In genomic region chr18:54269924-54270844, GRCh38 we compare ENCODE assay signal across 8 cellular contexts. TPM values are rescaled to one million over a fixed set of nuclear protein-coding genes. Genes with fewer than 3 reads are reported as not detected.
A peak's percentile ranks its signal among the peaks of the same experiment; 100 is the strongest.
DNase-seq lines count a peak whose midpoint lies in the region; ATAC-seq lines count a peak whose summit lies in the region.

No MANE protein-coding gene starts in this region.

- peak overlapping the region; percentile 82 to 97 (median 91) for H3K4me3 Mint-ChIP-seq in naive thymus-derived CD4-positive, alpha-beta T cell

- H3K27me3 ChIP-seq in esophagus (ENCODE audit: control insufficient read depth in 1 of 2, insufficient read depth in 2 of 2, low read length in 2 of 2) (no peaks in the 10 kb centered on the region), thymus (ENCODE audit: control insufficient read depth, insufficient read depth) (no peaks in the 10 kb centered on the region)
- H3K27me3 ChIP-seq in naive thymus-derived CD4-positive, alpha-beta T cell (ENCODE audit: control insufficient read depth in 2 of 2, insufficient read depth in 2 of 2, low read length in 2 of 2): no peaks in the 10 kb centered on the region

- H3K4me1 ChIP-seq in esophagus (ENCODE audit: control insufficient read depth in 2 of 2, insufficient read depth in 2 of 2, low read length in 1 of 2) (no peaks in the 10 kb centered on the region), thymus (ENCODE audit: control insufficient read depth, insufficient read depth, low read length) (no peaks in the 10 kb centered on the region)
- peaks cover 16 to 17% of the 10 kb centered on the region in 2 donors for H3K4me1 ChIP-seq in naive thymus-derived CD4-positive, alpha-beta T cell (ENCODE audit: control insufficient read depth in 2 of 2, insufficient read depth in 2 of 2, low read length in 2 of 2)

- H3K4me3 ChIP-seq in esophagus (ENCODE audit: low read depth in 1 of 2, low read length in 2 of 2): peak overlapping the region; percentile 73 to 80
- peak overlapping the region; percentile 94 for H3K4me3 ChIP-seq in naive thymus-derived CD4-positive, alpha-beta T cell (ENCODE audit: low read length)
- H3K4me3 ChIP-seq in thymus (ENCODE audit: low read length): peak overlapping the region; percentile 69

- H3K36me3 Mint-ChIP-seq in naive thymus-derived CD4-positive, alpha-beta T cell: peaks cover 0 to 3% (median 0%) of the 10 kb centered on the region in 5 donors

- intact Hi-C loops in naive thymus-derived CD4-positive, alpha-beta T cell (cut with micrococcal nuclease): loop anchor here (1.0 to 10.0 kb wide), 10 partner anchors 9 to 445 kb away; partner anchors contain the start of genes MBD2 (in 2 of the 2), C18orf54 (in 1 of the 2) and STARD6 (in 1 of the 2)

- no peaks in the 10 kb centered on the region for H3K9me3 ChIP-seq in esophagus (ENCODE audit: control insufficient read depth in 2 of 2, insufficient read depth in 1 of 2, low read depth in 1 of 2, low read length in 1 of 2)
- H3K9me3 ChIP-seq in naive thymus-derived CD4-positive, alpha-beta T cell (ENCODE audit: control insufficient read depth in 2 of 3, low read length in 3 of 3): no peaks in the 10 kb centered on the region
- H3K9me3 ChIP-seq in thymus (ENCODE audit: control insufficient read depth): no peaks in the 10 kb centered on the region

- CTCF ChIA-PET in naive thymus-derived CD4-positive, alpha-beta T cell (lab: Charles Lee): interaction anchor here (0.7 to 4.0 kb wide), 6 partner anchors 19 to 150 kb away, joined by 3 to 40 read pairs (median 4); partner anchors contain the start of gene MBD2

- H3K27me3 Mint-ChIP-seq in naive thymus-derived CD4-positive, alpha-beta T cell: no peaks in the 10 kb centered on the region

- peak overlapping the region; percentile 71 to 96 (median 94) for H3K27ac Mint-ChIP-seq in naive thymus-derived CD4-positive, alpha-beta T cell

- H3K36me3 ChIP-seq in esophagus (ENCODE audit: control insufficient read depth in 2 of 2, insufficient read depth in 2 of 2, low read length in 1 of 2) (no peaks in the 10 kb centered on the region), thymus (ENCODE audit: control insufficient read depth, insufficient read depth) (no peaks in the 10 kb centered on the region)
- no peaks in the 10 kb centered on the region for H3K36me3 ChIP-seq in naive thymus-derived CD4-positive, alpha-beta T cell (ENCODE audit: control insufficient read depth in 2 of 3, insufficient read depth in 3 of 3, low read length in 3 of 3)

- peak; percentile 23 for ATAC-seq in GM18520 (IDR thresholded peaks at IDR 0.05; ENCODE audit: unreplicated experiment)
- peak; percentile 34 for ATAC-seq in HG03064 (IDR thresholded peaks at IDR 0.05; ENCODE audit: low read depth, unreplicated experiment)
- ATAC-seq in naive thymus-derived CD4-positive, alpha-beta T cell: peak; percentile 26

- H3K4me1 Mint-ChIP-seq in naive thymus-derived CD4-positive, alpha-beta T cell: peaks cover 5 to 45% (median 22%) of the 10 kb centered on the region in 7 donors

- 8 to 9% methylated on average over 25 of the region's 25 CpGs for WGBS in esophagus, 2 donors
- 12% methylated on average over 25 of the region's 25 CpGs for WGBS in thymus

- H3K27ac ChIP-seq in esophagus (ENCODE audit: low read depth in 2 of 2, low read length in 1 of 2): peak overlapping the region; percentile 96 to 98
- H3K27ac ChIP-seq in naive thymus-derived CD4-positive, alpha-beta T cell (ENCODE audit: low read depth, low read length): peak overlapping the region; percentile 85
- H3K27ac ChIP-seq in thymus (ENCODE audit: low read depth): peak overlapping the region; percentile 87

- H3K9me3 Mint-ChIP-seq in naive thymus-derived CD4-positive, alpha-beta T cell: peaks cover 0 to 3% (median 0%) of the 10 kb centered on the region in 11 donors

- POLR2A ChIA-PET in naive thymus-derived CD4-positive, alpha-beta T cell (lab: Charles Lee): interaction anchor here (0.6 to 3.2 kb wide), 8 partner anchors 9 to 374 kb away, joined by 3 to 25 read pairs (median 5); partner anchors contain the start of genes C18orf54, MBD2 and STARD6

- DNase-seq in AG08395 (ENCODE audit: low spot score) (peak; percentile 35), NCI-H345 treated with DMSO at 0.1 percent for 48 hours (lab: John Stamatoyannopoulos, UW; ENCODE audit: unreplicated experiment) (peak; percentile 36)
- peak; percentile 46 for DNase-seq in activated CD8-positive, alpha-beta memory T cell treated with anti-CD3 and anti-CD28 coated beads, Interleukin-2, amount 50 U/mL, for 4 hours
- peak in 8 of 9 donors; percentile 2 to 60 (median 30) for DNase-seq in naive thymus-derived CD4-positive, alpha-beta T cell

RNA-seq across cellular contexts. Expression of gene POLI, which starts 0.9 kb away (rescaled TPM):
- polyA plus RNA-seq in esophagus (10 to 100 TPM in 1 of 2 donors, 1 to 10 TPM in 1; 4.9 to 14.2 TPM), thymus (56.9 TPM)
- total RNA-seq in naive thymus-derived CD4-positive, alpha-beta T cell: 10 to 100 TPM; 25.1 to 52.2 (median 31.8) TPM
- 10 to 100 TPM; 10.4 to 11.7 TPM for polyA plus RNA-seq in naive thymus-derived CD4-positive, alpha-beta T cell

RNA-seq across cellular contexts. Expression of gene MBD2, which starts 45.7 kb away (rescaled TPM):
- polyA plus RNA-seq in esophagus (10 to 100 TPM; 55.0 to 55.6 TPM), thymus (61.4 TPM)
- total RNA-seq in naive thymus-derived CD4-positive, alpha-beta T cell: 100 to 1,000 TPM in 2 of 5 experiments, 10 to 100 TPM in 3; 69.7 to 118 (median 76.9) TPM
- 1 to 10 TPM; 6.1 to 8.1 TPM for polyA plus RNA-seq in naive thymus-derived CD4-positive, alpha-beta T cell

Comparison
In these comparisons a context has a peak if more than half of its experiments do, and no peak if none do; other contexts are left out.
1. Peak in every context shown above with its lines: DNase-seq, ATAC-seq, H3K4me3 ChIP-seq and H3K27ac ChIP-seq.